In the genomic region with DNA sequence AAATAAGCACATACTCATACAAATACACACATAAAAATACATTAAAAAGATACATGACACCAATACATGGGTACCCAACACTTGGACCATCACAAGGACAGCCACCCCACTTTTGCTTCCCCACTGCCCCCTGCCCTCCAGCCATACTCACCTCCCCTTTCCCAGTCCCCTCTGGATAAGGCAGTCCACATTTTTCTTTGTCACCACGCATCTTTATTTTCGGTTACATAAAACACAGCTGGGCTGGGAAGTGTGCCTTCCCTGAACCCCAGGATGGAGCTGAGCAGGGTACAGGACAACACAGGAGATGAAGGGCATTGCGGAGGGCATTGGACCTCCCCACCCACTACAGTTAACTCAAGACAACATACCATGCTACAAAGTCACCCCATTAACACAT, we compare ENCODE assay signal across 15 cellular contexts. TPM values are rescaled to one million over a fixed set of nuclear protein-coding genes. Genes with fewer than 3 reads are reported as not detected.
A peak's percentile ranks its signal among the peaks of the same experiment; 100 is the strongest.
DNase-seq lines count a peak whose midpoint lies in the region; ATAC-seq and TF ChIP-seq lines count a peak whose summit lies in the region.
"Had no signal": no experiment of that assay in that cellular context is flagged by ENCODE, and none has a peak within 500 bp of the region (broad histone marks: within the 10 kb centered on the region; RNA-seq: fewer than 3 reads in every experiment).

No MANE protein-coding gene starts in this region.

- CTCF ChIA-PET in activated naive CD4-positive, alpha-beta T cell treated with anti-CD3 and anti-CD28 coated beads, Interleukin-2, amount 10 ng/mL, durations not matched to agents 7 days and 5 days (lab: Charles Lee), result no interaction called here

- H3K9me3 ChIP-seq in transverse colon, result no peaks in the 10 kb centered on the region
- H3K9me3 ChIP-seq in left ventricle myocardium inferior (replicated peaks), result no peaks in the 10 kb centered on the region

- peaks cover 21 to 65% (median 47%) of the 10 kb centered on the region in 4 donors for H3K4me1 ChIP-seq in transverse colon
- H3K4me1 ChIP-seq in left ventricle myocardium inferior, result peaks cover 48% of the 10 kb centered on the region

- TF ChIP-seq EP300 in transverse colon (IDR thresholded peaks at IDR 0.05; ENCODE audit: low read depth), result no peak

- 64% methylated on average over 3 of the region's 3 CpGs for WGBS in transverse colon (ENCODE audit: low coverage in 1 of 2), 2 donors

- DNase-seq in activated naive CD4-positive, alpha-beta T cell treated with anti-CD3 and anti-CD28 coated beads, Interleukin-2, amount 10 ng/mL, durations not matched to agents 7 days and 5 days, result no peak
- no peak for DNase-seq in activated naive CD4-positive, alpha-beta T cell (lab: John Stamatoyannopoulos, UW)
- DNase-seq in astrocyte of the spinal cord (ENCODE audit: low read depth, low spot score) (peak; percentile 1), mesothelial cell of epicardium (ENCODE audit: low spot score in 2 of 2, unreplicated experiment in 2 of 2) (peak in 1 of 2 experiments; percentile 33), transverse colon (no peak), kidney glomerular epithelial cell (lab: John Stamatoyannopoulos, UW) (no peak), left ventricle myocardium inferior (no peak)
- DNase-seq: activated CD4-positive, alpha-beta memory T cell treated with anti-CD3 and anti-CD28 coated beads, Interleukin-2, amount 10 ng/mL, durations not matched to agents 7 days and 5 days; activated effector memory CD4-positive, alpha-beta T cell treated with Interleukin-2 at 50 U/mL for 16 hours; CD4-positive, alpha-beta memory T cell; DMS79; NCI-H1105 treated with DMSO at 0.1 percent for 48 hours had no signal

- H3K4me3 ChIP-seq in astrocyte of the spinal cord (ENCODE audit: low read depth, low read length) (peak overlapping the region; percentile 69), transverse colon (no peak overlapping the region), left ventricle myocardium inferior (no peak overlapping the region)

- H3K36me3 ChIP-seq in transverse colon (no peaks in the 10 kb centered on the region), left ventricle myocardium inferior (no peaks in the 10 kb centered on the region)

- H3K36me3 Mint-ChIP-seq in activated naive CD4-positive, alpha-beta T cell treated with anti-CD3 and anti-CD28 coated beads, Interleukin-2, amount 10 ng/mL, durations not matched to agents 7 days and 5 days, result peaks cover 3% of the 10 kb centered on the region
- peaks cover 13% of the 10 kb centered on the region for H3K36me3 Mint-ChIP-seq in mesothelial cell of epicardium

- no peak for TF ChIP-seq POLR2A in transverse colon (IDR thresholded peaks at IDR 0.05)

- H3K27ac Mint-ChIP-seq in activated naive CD4-positive, alpha-beta T cell treated with anti-CD3 and anti-CD28 coated beads, Interleukin-2, amount 10 ng/mL, durations not matched to agents 7 days and 5 days, result peak overlapping the region; percentile 52
- H3K27ac Mint-ChIP-seq in mesothelial cell of epicardium, result peak overlapping the region; percentile 76
- H3K27ac Mint-ChIP-seq: activated CD4-positive, alpha-beta memory T cell treated with anti-CD3 and anti-CD28 coated beads, Interleukin-2, amount 10 ng/mL, durations not matched to agents 7 days and 5 days; stimulated activated naive CD8-positive, alpha-beta T cell treated with anti-CD3 and anti-CD28 coated beads, Interleukin-15, Interleukin-2, amounts not matched to agents 100 ng/mL and 50 ng/mL, for 24 hours had no signal

- H3K4me1 Mint-ChIP-seq in activated naive CD4-positive, alpha-beta T cell treated with anti-CD3 and anti-CD28 coated beads, Interleukin-2, amount 10 ng/mL, durations not matched to agents 7 days and 5 days, result peaks cover 22% of the 10 kb centered on the region
- peaks cover 67% of the 10 kb centered on the region for H3K4me1 Mint-ChIP-seq in mesothelial cell of epicardium

- no peak for ATAC-seq in activated CD4-positive, CD25-positive, alpha-beta regulatory T cell treated with anti-CD3 and anti-CD28 coated beads, Interleukin-2, amount 50 U/mL, for 24 hours
- ATAC-seq: HCT116 had no signal

- peaks cover 1% of the 10 kb centered on the region for H3K9me3 Mint-ChIP-seq in activated naive CD4-positive, alpha-beta T cell treated with anti-CD3 and anti-CD28 coated beads, Interleukin-2, amount 10 ng/mL, durations not matched to agents 7 days and 5 days
- no peaks in the 10 kb centered on the region for H3K9me3 Mint-ChIP-seq in mesothelial cell of epicardium
- H3K9me3 Mint-ChIP-seq: activated CD4-positive, alpha-beta memory T cell treated with anti-CD3 and anti-CD28 coated beads, Interleukin-2, amount 10 ng/mL, durations not matched to agents 7 days and 5 days; stimulated activated naive CD8-positive, alpha-beta T cell treated with anti-CD3 and anti-CD28 coated beads, Interleukin-15, Interleukin-2, amounts not matched to agents 100 ng/mL and 50 ng/mL, for 24 hours had no signal

- intact Hi-C loops in transverse colon (cut with DNase I; ENCODE audit: low total_unique reads) (no loop called here), left ventricle myocardium inferior (cut with micrococcal nuclease) (no loop called here)

- TF ChIP-seq CTCF in astrocyte of the spinal cord (IDR thresholded peaks at IDR 0.05; ENCODE audit: low read depth, low read length) (no peak), mesothelial cell of epicardium (IDR thresholded peaks at IDR 0.05; ENCODE audit: unreplicated experiment) (no peak), transverse colon (IDR thresholded peaks at IDR 0.05) (no peak), left ventricle myocardium inferior (IDR thresholded peaks at IDR 0.05; ENCODE audit: borderline replicate concordance) (no peak)

- peaks cover 100% of the 10 kb centered on the region for H3K27me3 Mint-ChIP-seq in activated naive CD4-positive, alpha-beta T cell treated with anti-CD3 and anti-CD28 coated beads, Interleukin-2, amount 10 ng/mL, durations not matched to agents 7 days and 5 days
- peaks cover 65% of the 10 kb centered on the region for H3K27me3 Mint-ChIP-seq in mesothelial cell of epicardium (ENCODE audit: low read depth)

- H3K27ac ChIP-seq in transverse colon (peak overlapping the region; percentile 95 to 99 (median 98)), left ventricle myocardium inferior (replicated peaks) (no peak overlapping the region)

- H3K27me3 ChIP-seq in transverse colon (peaks cover 54% of the 10 kb centered on the region), left ventricle myocardium inferior (ENCODE audit: low read depth) (peaks cover 100% of the 10 kb centered on the region)

- in situ Hi-C loops in astrocyte of the spinal cord (cut with HindIII; ENCODE audit: low sequenced_read_pairs), result loop anchor here (25.0 kb wide), 1 partner anchor 766 kb away; no protein-coding TSS in a partner anchor
- in situ Hi-C loops in transverse colon (cut with MboI; ENCODE audit: low pct_ligation_motif_present in 1 of 4, low pct_unique_long_range_greater_than_20kb in 1 of 4, low sequenced_read_pairs in 3 of 4), result loop anchor here in 3 of 4 donors (10.0 to 25.0 kb wide), 4 partner anchors 789 to 1291 kb away; no protein-coding TSS in a partner anchor

- no peak overlapping the region for H3K4me3 Mint-ChIP-seq in activated naive CD4-positive, alpha-beta T cell treated with anti-CD3 and anti-CD28 coated beads, Interleukin-2, amount 10 ng/mL, durations not matched to agents 7 days and 5 days
- peak overlapping the region; percentile 87 for H3K4me3 Mint-ChIP-seq in mesothelial cell of epicardium
- H3K4me3 Mint-ChIP-seq: activated CD4-positive, alpha-beta memory T cell treated with anti-CD3 and anti-CD28 coated beads, Interleukin-2, amount 10 ng/mL, durations not matched to agents 7 days and 5 days; stimulated activated naive CD8-positive, alpha-beta T cell treated with anti-CD3 and anti-CD28 coated beads, Interleukin-15, Interleukin-2, amounts not matched to agents 100 ng/mL and 50 ng/mL, for 24 hours had no signal

RNA-seq across cellular contexts. Expression of a gene that starts 1.1 kb away (rescaled TPM):
- total RNA-seq in mesothelial cell of epicardium (197 to 209 TPM (median 201 TPM) in 3 replicates), transverse colon (10 to 100 TPM; 14.1 to 27.3 (median 15.7) TPM), left ventricle myocardium inferior (not detected)
- total RNA-seq: activated CD4-positive, alpha-beta memory T cell treated with anti-CD3 and anti-CD28 coated beads, Interleukin-2, amount 10 ng/mL, durations not matched to agents 7 days and 5 days; CD4-positive, alpha-beta memory T cell had no signal

RNA-seq across cellular contexts. Expression of a gene that starts 2.9 kb away (rescaled TPM):
- total RNA-seq in mesothelial cell of epicardium, result 17.4 to 18.9 TPM (median 17.9 TPM) in 3 replicates
- 10 to 100 TPM in 3 of 4 donors, 1 to 10 TPM in 1; 7.0 to 22.9 (median 12.8) TPM for total RNA-seq in transverse colon
- 0.36 TPM for total RNA-seq in left ventricle myocardium inferior
- total RNA-seq: activated CD4-positive, alpha-beta memory T cell treated with anti-CD3 and anti-CD28 coated beads, Interleukin-2, amount 10 ng/mL, durations not matched to agents 7 days and 5 days; CD4-positive, alpha-beta memory T cell had no signal

RNA-seq across cellular contexts. Expression of a gene that starts 6.0 kb away (rescaled TPM):
- total RNA-seq in mesothelial cell of epicardium (43.7 to 45.6 TPM (median 44.4 TPM) in 3 replicates), transverse colon (10 to 100 TPM; 12.9 to 27.8 (median 17.3) TPM), left ventricle myocardium inferior (not detected)
- total RNA-seq: activated CD4-positive, alpha-beta memory T cell treated with anti-CD3 and anti-CD28 coated beads, Interleukin-2, amount 10 ng/mL, durations not matched to agents 7 days and 5 days; CD4-positive, alpha-beta memory T cell had no signal

RNA-seq across cellular contexts. Expression of a gene that starts 10.0 kb away (rescaled TPM):
- total RNA-seq in mesothelial cell of epicardium, result 128 to 133 TPM (median 133 TPM) in 3 replicates
- 10 to 100 TPM; 18.3 to 89.8 (median 31.6) TPM for total RNA-seq in transverse colon
- total RNA-seq in left ventricle myocardium inferior, result not detected
- total RNA-seq: activated CD4-positive, alpha-beta memory T cell treated with anti-CD3 and anti-CD28 coated beads, Interleukin-2, amount 10 ng/mL, durations not matched to agents 7 days and 5 days; CD4-positive, alpha-beta memory T cell had no signal

RNA-seq across cellular contexts. Expression of a gene that starts 11.8 kb away (rescaled TPM):
- 10.8 to 14.5 TPM (median 13.2 TPM) in 3 replicates for total RNA-seq in mesothelial cell of epicardium
- total RNA-seq in transverse colon, result 100 to 1,000 TPM in 1 of 4 donors, 10 to 100 TPM in 3; 19.5 to 130 (median 50.6) TPM
- not detected for total RNA-seq in left ventricle myocardium inferior
- total RNA-seq: activated CD4-positive, alpha-beta memory T cell treated with anti-CD3 and anti-CD28 coated beads, Interleukin-2, amount 10 ng/mL, durations not matched to agents 7 days and 5 days; CD4-positive, alpha-beta memory T cell had no signal

Comparison
In these comparisons a context has a peak if more than half of its experiments do, and no peak if none do; other contexts are left out.
1. RNA of a gene that starts 1.1 kb away (total RNA-seq): 197 to 209 TPM in mesothelial cell of epicardium and 14.1 to 27.3 TPM in transverse colon; not detected in left ventricle myocardium inferior (single experiment); every median in the first group is over 10 times any median in the second.
2. RNA of a gene that starts 6.0 kb away (total RNA-seq): 43.7 to 45.6 TPM in mesothelial cell of epicardium and 12.9 to 27.8 TPM in transverse colon; not detected in left ventricle myocardium inferior (single experiment); every median in the first group is over 10 times any median in the second.